In the genomic region with DNA sequence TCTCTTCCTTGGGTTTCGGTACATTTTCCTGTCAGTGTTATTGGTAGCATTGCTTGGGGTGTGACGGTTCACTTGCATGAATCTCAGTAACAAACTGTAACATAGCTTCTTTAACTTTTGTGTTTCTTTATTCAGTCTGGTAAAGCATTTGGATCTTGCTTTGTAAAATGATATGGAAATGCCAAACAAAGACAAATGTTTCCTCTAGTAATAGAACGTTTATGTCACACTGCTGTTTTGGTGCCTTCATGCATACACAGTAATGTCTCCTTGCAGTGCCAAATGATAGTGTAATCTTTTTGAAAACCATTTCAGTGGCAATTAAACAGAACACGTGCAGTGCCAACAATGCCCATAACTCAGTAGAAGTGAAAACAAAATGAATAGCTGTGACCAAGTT, we compare ENCODE assay signal across 23 cellular contexts.
"Had no signal": no experiment of that assay in that cellular context is flagged by ENCODE, and none has a peak within 500 bp of the region (broad histone marks: within the 10 kb centered on the region; RNA-seq: fewer than 3 reads in every experiment).

No MANE protein-coding gene starts in this region.

- H3K4me3 Mint-ChIP-seq: mesothelial cell of epicardium; natural killer cell treated with Interleukin-12 subunit alpha and Interleukin-12 subunit beta and Interleukin-15 and Interleukin-18, amount 100 ng/mL, for 72 hours; neural progenitor cell; stimulated activated naive B cell treated with anti-CD40 and anti-IgM and Interleukin-4, amounts not matched to agents 10 μg/mL and 1 μg/mL and 100 μg/mL, for 72 hours; stimulated activated naive CD8-positive, alpha-beta T cell treated with anti-CD3 and anti-CD28 coated beads, Interleukin-15, Interleukin-2, amounts not matched to agents 100 ng/mL and 50 ng/mL, for 24 hours had no signal

- H3K4me1 ChIP-seq: parathyroid adenoma had no signal

- H3K4me1 Mint-ChIP-seq: mesothelial cell of epicardium had no signal

- H3K9me3 ChIP-seq: mucosa of descending colon, thoracic aorta, tibial nerve, upper lobe of left lung had no signal

- H3K36me3 ChIP-seq: neural progenitor cell, thoracic aorta, tibial nerve, upper lobe of left lung had no signal

- H3K9me3 Mint-ChIP-seq: mesothelial cell of epicardium; naive B cell; natural killer cell treated with Interleukin-12 subunit alpha and Interleukin-12 subunit beta and Interleukin-15 and Interleukin-18, amount 100 ng/mL, for 72 hours; neural progenitor cell; stimulated activated naive B cell treated with anti-CD40 and anti-IgM and Interleukin-4, amounts not matched to agents 10 μg/mL and 1 μg/mL and 100 μg/mL, for 72 hours; stimulated activated naive CD8-positive, alpha-beta T cell treated with anti-CD3 and anti-CD28 coated beads, Interleukin-15, Interleukin-2, amounts not matched to agents 100 ng/mL and 50 ng/mL, for 24 hours had no signal

- ATAC-seq: mucosa of descending colon; natural killer cell treated with Interleukin-12 subunit alpha and Interleukin-12 subunit beta and Interleukin-15 and Interleukin-18, amount 100 ng/mL, for 72 hours; stimulated activated naive B cell treated with anti-CD40 and anti-IgM and Interleukin-4, amounts not matched to agents 10 μg/mL and 1 μg/mL and 100 μg/mL, for 72 hours had no signal

- H3K27ac ChIP-seq: neural progenitor cell, parathyroid adenoma, thoracic aorta, tibial nerve, upper lobe of left lung had no signal

- H3K4me2 ChIP-seq: neural progenitor cell had no signal

- H3K27ac Mint-ChIP-seq: mesothelial cell of epicardium; naive B cell; natural killer cell treated with Interleukin-12 subunit alpha and Interleukin-12 subunit beta and Interleukin-15 and Interleukin-18, amount 100 ng/mL, for 72 hours; neural progenitor cell; progenitor cell of endocrine pancreas; stimulated activated naive B cell treated with anti-CD40 and anti-IgM and Interleukin-4, amounts not matched to agents 10 μg/mL and 1 μg/mL and 100 μg/mL, for 72 hours; stimulated activated naive CD8-positive, alpha-beta T cell treated with anti-CD3 and anti-CD28 coated beads, Interleukin-15, Interleukin-2, amounts not matched to agents 100 ng/mL and 50 ng/mL, for 24 hours had no signal

- H3K36me3 Mint-ChIP-seq: mesothelial cell of epicardium; naive B cell; natural killer cell treated with Interleukin-12 subunit alpha and Interleukin-12 subunit beta and Interleukin-15 and Interleukin-18, amount 100 ng/mL, for 72 hours; neural progenitor cell; stimulated activated naive B cell treated with anti-CD40 and anti-IgM and Interleukin-4, amounts not matched to agents 10 μg/mL and 1 μg/mL and 100 μg/mL, for 72 hours had no signal

- H3K27me3 ChIP-seq: dorsolateral prefrontal cortex, tibial nerve, upper lobe of left lung had no signal

- H3K9ac ChIP-seq: neural progenitor cell, parathyroid adenoma had no signal

- H3K4me3 ChIP-seq: mucosa of descending colon, neural progenitor cell, thoracic aorta, tibial nerve, upper lobe of left lung had no signal

- DNase-seq: cerebellar nuclear complex; cortex of kidney; dorsolateral prefrontal cortex; effector CD4-positive, alpha-beta T cell; head of caudate nucleus; hippocampal formation; kidney glomerular epithelial cell; mesenchymal stem cell; mucosa of descending colon; naive B cell; small intestine; stimulated activated CD4-positive, alpha-beta T cell treated with anti-CD3 and anti-CD28 coated beads, Interleukin-15, amount 100 ng/mL, for 24 hours; stimulated activated CD4-positive, alpha-beta T cell treated with anti-CD3 and anti-CD28 coated beads, Interleukin-2, amount 100 ng/mL, for 48 hours; stimulated activated naive B cell treated with anti-CD40 and anti-IgM and Interleukin-4, amounts not matched to agents 10 μg/mL and 1 μg/mL and 100 μg/mL, for 72 hours; upper lobe of left lung had no signal
